ENCODE assay signal across 2 cellular contexts in genomic region chr9:129227843-129228189, GRCh38.
TF ChIP-seq lines count a peak whose summit lies in the region.

No MANE protein-coding gene starts in this region.

TF ChIP-seq in K562, 482 proteins besides CTCF, POLR2A, EP300 and RAD21:
- TF ChIP-seq FOXK2 (conservative IDR thresholded peaks at IDR 0.05 in 1 of 2, IDR thresholded peaks at IDR 0.05 in 1 of 2; ENCODE audit: low read depth in 2 of 2) (no peak), ZBTB12 (CRISPR knock-in tag; IDR thresholded peaks at IDR 0.05) (no peak), RERE (CRISPR knock-in tag; IDR thresholded peaks at IDR 0.05; ENCODE audit: borderline replicate concordance) (no peak), TGIF2 (CRISPR knock-in tag; IDR thresholded peaks at IDR 0.05) (no peak), RBM25 (IDR thresholded peaks at IDR 0.05; ENCODE audit: low read depth, low read length, severe bottlenecking) (peak; percentile 49), ARID3A (IDR thresholded peaks at IDR 0.05; ENCODE audit: borderline replicate concordance, low read depth, low read length) (no peak), MTA3 (IDR thresholded peaks at IDR 0.05; ENCODE audit: borderline replicate concordance) (no peak), ZNF324 (CRISPR knock-in tag; IDR thresholded peaks at IDR 0.05) (no peak), SIX5 (IDR thresholded peaks at IDR 0.05; ENCODE audit: borderline replicate concordance in 1 of 2, insufficient read depth in 1 of 2, low read depth in 1 of 2, low read length in 2 of 2) (no peak), ZNF121 (CRISPR knock-in tag; conservative IDR thresholded peaks at IDR 0.05) (no peak), BCOR (IDR thresholded peaks at IDR 0.05) (peak; percentile 61), ESRRA (IDR thresholded peaks at IDR 0.05; ENCODE audit: borderline replicate concordance, low read depth) (0 out of 2 replicates have a peak, but pooled peaks have one; percentile 23), ASH1L (IDR thresholded peaks at IDR 0.05; ENCODE audit: borderline replicate concordance, low read depth, partially characterized antibody) (no peak), MYBL2 (IDR thresholded peaks at IDR 0.05; ENCODE audit: low read depth) (no peak), MYBL2 (CRISPR knock-in tag; IDR thresholded peaks at IDR 0.05; ENCODE audit: borderline replicate concordance) (no peak), ADNP (tag; IDR thresholded peaks at IDR 0.05) (peak; percentile 58), CBX1 (IDR thresholded peaks at IDR 0.05; ENCODE audit: low read depth) (peak; percentile 50; the same call in 1 of the 2 replicates), HNRNPUL1 (IDR thresholded peaks at IDR 0.05; ENCODE audit: low read length) (no peak), SIRT6 (IDR thresholded peaks at IDR 0.05; ENCODE audit: low read depth, low read length) (no peak), ATF7 (IDR thresholded peaks at IDR 0.05) (no peak)

TF ChIP-seq in H1, 55 proteins besides CTCF, POLR2A, EP300 and RAD21:
- TF ChIP-seq SP2 (IDR thresholded peaks at IDR 0.05; ENCODE audit: low read length) (no peak), SP4 (IDR thresholded peaks at IDR 0.05; ENCODE audit: low read length) (no peak), TBP (IDR thresholded peaks at IDR 0.05; ENCODE audit: low read depth, low read length) (no peak), EGR1 (IDR thresholded peaks at IDR 0.05; ENCODE audit: borderline replicate concordance, low read depth, low read length) (no peak), RFX5 (IDR thresholded peaks at IDR 0.05; ENCODE audit: borderline replicate concordance, low read depth, low read length) (no peak)
